29 cellular contexts compared by ENCODE assay signal in the genomic region with DNA sequence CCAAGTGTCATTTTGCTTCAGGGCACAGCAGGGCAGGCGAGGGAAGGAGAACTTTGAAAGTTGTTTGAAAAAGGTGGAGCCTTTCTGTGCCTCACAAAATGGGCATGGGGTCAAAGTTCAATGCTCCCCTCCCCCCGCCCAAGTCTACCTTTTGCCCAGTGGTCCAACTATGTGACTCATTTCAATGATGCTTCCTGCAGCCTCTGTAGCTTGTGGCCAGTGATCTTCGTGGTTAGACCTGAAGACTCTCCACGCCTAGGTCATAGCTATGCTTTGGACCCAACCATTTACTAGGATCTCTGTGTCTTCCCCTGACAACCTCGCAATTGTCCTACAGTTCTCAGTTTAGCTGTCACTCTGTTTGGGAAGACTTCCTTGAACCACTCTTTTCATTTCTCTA.
"Had no signal": no experiment of that assay in that cellular context is flagged by ENCODE, and none has a peak within 500 bp of the region (broad histone marks: within the 10 kb centered on the region; RNA-seq: fewer than 3 reads in every experiment).

No MANE protein-coding gene starts in this region.

- H3K4me1 ChIP-seq: ascending aorta, breast epithelium, esophagus squamous epithelium, gastroesophageal sphincter, heart right ventricle had no signal

- H3K27me3 ChIP-seq: ascending aorta had no signal

- H3K36me3 ChIP-seq: ascending aorta, breast epithelium, esophagus squamous epithelium, gastroesophageal sphincter, heart right ventricle had no signal

- DNase-seq: activated CD4-positive, alpha-beta memory T cell treated with anti-CD3 and anti-CD28 coated beads, Interleukin-2, amount 10 ng/mL, durations not matched to agents 7 days and 5 days; activated CD4-positive, alpha-beta T cell treated with anti-CD3 and anti-CD28 coated beads for 36 hours; activated CD4-positive, alpha-beta T cell treated with anti-CD3 and anti-CD28 coated beads, Interleukin-2, amount 10 ng/mL, durations not matched to agents 24 days and 14 days; activated CD4-positive, alpha-beta T cell treated with anti-CD3 and anti-CD28 coated beads, Interleukin-2, amount 50 U/mL, for 4 hours; activated CD4-positive, CD25-positive, alpha-beta regulatory T cell; activated CD4-positive, CD25-positive, alpha-beta regulatory T cell treated with anti-CD3 and anti-CD28 coated beads, Interleukin-2, amount 50 U/mL, for 72 hours; activated CD8-positive, alpha-beta memory T cell treated with anti-CD3 and anti-CD28 coated beads, Interleukin-2, amount 50 U/mL, for 48 hours; activated gamma-delta T cell; activated naive CD4-positive, alpha-beta T cell; activated naive CD4-positive, alpha-beta T cell treated with anti-CD3 and anti-CD28 coated beads, Interleukin-2, amount 10 ng/mL, durations not matched to agents 7 days and 5 days; activated naive CD8-positive, alpha-beta T cell treated with anti-CD3 and anti-CD28 coated beads, Interleukin-2, amount 10 ng/mL, durations not matched to agents 7 days and 5 days; activated T-cell treated with anti-CD3 and anti-CD28 coated beads for 4 hours; activated T-cell treated with anti-CD3 and anti-CD28 coated beads, Interleukin-2, amount 50 U/mL, for 24 hours; activated T-cell treated with anti-CD3 and anti-CD28 coated beads, Interleukin-2, amount 50 U/mL, for 72 hours; cortex of kidney; dermis blood vessel endothelial cell; effector CD8-positive, alpha-beta T cell; esophagus squamous epithelium; foreskin melanocyte; heart right ventricle; T-helper 2 cell had no signal

- H3K9me3 ChIP-seq: ascending aorta, breast epithelium, esophagus squamous epithelium, gastroesophageal sphincter, heart right ventricle had no signal

- FAIRE-seq: colon, endometrium, endothelial cell of umbilical vein had no signal

- H3K27ac ChIP-seq: ascending aorta, breast epithelium, epithelial cell of prostate, esophagus squamous epithelium, gastroesophageal sphincter, heart right ventricle had no signal

- ATAC-seq: activated CD4-positive, alpha-beta T cell treated with anti-CD3 and anti-CD28 coated beads for 36 hours; activated naive CD4-positive, alpha-beta T cell treated with anti-CD3 and anti-CD28 coated beads, Interleukin-2, amount 50 U/mL, for 72 hours; activated T-cell treated with anti-CD3 and anti-CD28 coated beads, Interleukin-2, amount 50 U/mL, for 72 hours; gastroesophageal sphincter; heart right ventricle had no signal

- H3K4me3 ChIP-seq: ascending aorta, breast epithelium, esophagus squamous epithelium, gastroesophageal sphincter, heart right ventricle had no signal
